Comparison of ENCODE assay signal across 1 cellular context in the genomic region with DNA sequence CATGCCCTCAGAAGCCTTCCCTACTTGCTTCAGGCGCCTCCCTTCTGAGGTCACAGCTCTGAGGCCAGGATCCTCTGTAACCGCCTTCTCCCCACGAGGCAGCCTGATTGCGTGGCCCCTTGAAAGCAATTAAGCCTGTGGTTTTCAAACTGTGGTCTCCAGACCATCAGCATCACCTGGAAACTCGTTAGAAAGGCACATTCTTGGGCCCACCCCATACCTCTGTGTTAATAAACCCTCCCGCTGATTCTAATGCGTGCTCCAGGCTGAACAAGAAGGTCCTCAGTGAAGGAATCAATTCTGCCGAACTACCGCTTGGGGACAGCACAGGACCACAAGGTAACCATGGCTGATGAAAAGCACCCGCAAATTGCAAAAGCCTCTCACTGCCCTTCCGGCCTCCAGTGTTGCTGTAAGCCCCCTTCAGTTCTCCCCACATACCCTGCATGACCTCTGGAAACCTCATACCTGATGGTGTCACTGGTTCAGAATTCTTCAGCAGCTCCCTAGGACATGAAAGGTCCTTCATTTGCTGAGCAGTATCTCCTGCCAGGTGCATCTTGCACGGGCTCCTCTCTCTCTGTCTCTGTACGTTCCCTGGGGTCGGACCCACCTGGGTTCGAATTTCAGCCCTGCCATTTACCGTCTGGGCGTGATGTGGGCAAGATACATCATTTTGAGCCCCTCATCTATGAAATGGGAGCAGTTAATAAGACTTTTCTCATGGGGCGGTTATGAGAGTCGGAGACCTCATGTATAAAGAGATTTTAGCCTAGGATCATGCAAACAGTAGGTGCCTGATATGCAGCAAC.
TF ChIP-seq lines count a peak whose summit lies in the region.

No MANE protein-coding gene starts in this region.

TF ChIP-seq in HepG2, 621 proteins besides CTCF, POLR2A, EP300 and RAD21 (continued from another document and continues in another):
- TF ChIP-seq, protein P1, sequence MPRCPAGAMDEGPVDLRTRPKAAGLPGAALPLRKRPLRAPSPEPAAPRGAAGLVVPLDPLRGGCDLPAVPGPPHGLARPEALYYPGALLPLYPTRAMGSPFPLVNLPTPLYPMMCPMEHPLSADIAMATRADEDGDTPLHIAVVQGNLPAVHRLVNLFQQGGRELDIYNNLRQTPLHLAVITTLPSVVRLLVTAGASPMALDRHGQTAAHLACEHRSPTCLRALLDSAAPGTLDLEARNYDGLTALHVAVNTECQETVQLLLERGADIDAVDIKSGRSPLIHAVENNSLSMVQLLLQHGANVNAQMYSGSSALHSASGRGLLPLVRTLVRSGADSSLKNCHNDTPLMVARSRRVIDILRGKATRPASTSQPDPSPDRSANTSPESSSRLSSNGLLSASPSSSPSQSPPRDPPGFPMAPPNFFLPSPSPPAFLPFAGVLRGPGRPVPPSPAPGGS (CRISPR knock-in tag; IDR thresholded peaks at IDR 0.05), result peak; percentile 33; the same call in 1 of the 2 replicates
- TF ChIP-seq ZFP1 (CRISPR knock-in tag; IDR thresholded peaks at IDR 0.05) (peak; percentile 88), ZSCAN25 (CRISPR knock-in tag; IDR thresholded peaks at IDR 0.05) (peak; percentile 70), SATB2 (CRISPR knock-in tag; IDR thresholded peaks at IDR 0.05) (peak; percentile 63; the same call in 1 of the 2 replicates), AGO2 (optimal IDR thresholded peaks at IDR 0.05; ENCODE audit: low read depth, low read length) (no peak), TARDBP (CRISPR knock-in tag; IDR thresholded peaks at IDR 0.05) (peak; percentile 65; the same call in 1 of the 2 replicates), ARHGAP35 (CRISPR knock-in tag; IDR thresholded peaks at IDR 0.05; ENCODE audit: borderline replicate concordance) (peak; percentile 32; the same call in 1 of the 2 replicates), ZGPAT (CRISPR knock-in tag; IDR thresholded peaks at IDR 0.05) (peak; percentile 87), KLF6 (CRISPR knock-in tag; IDR thresholded peaks at IDR 0.05) (peak; percentile 99), MIXL1 (CRISPR knock-in tag; IDR thresholded peaks at IDR 0.05) (peak; percentile 93), FOXP1 (IDR thresholded peaks at IDR 0.05) (no peak), FOXP1 (CRISPR knock-in tag; IDR thresholded peaks at IDR 0.05) (0 out of 2 replicates have a peak, but pooled peaks have one; percentile 37), THAP11 (CRISPR knock-in tag; IDR thresholded peaks at IDR 0.05) (peak; percentile 90), NCOA5 (CRISPR knock-in tag; IDR thresholded peaks at IDR 0.05) (no peak), CSRNP1 (CRISPR knock-in tag; IDR thresholded peaks at IDR 0.05) (no peak), PHF21A (CRISPR knock-in tag; IDR thresholded peaks at IDR 0.05) (peak; percentile 60; the same call in 1 of the 2 replicates), RXRB (CRISPR knock-in tag; IDR thresholded peaks at IDR 0.05; ENCODE audit: borderline replicate concordance) (peak; percentile 89), SAP130 (CRISPR knock-in tag; IDR thresholded peaks at IDR 0.05; ENCODE audit: low read depth) (peak; percentile 83), ZNF142 (CRISPR knock-in tag; IDR thresholded peaks at IDR 0.05) (0 out of 2 replicates have a peak, but pooled peaks have one; percentile 26), SMAD1 (CRISPR knock-in tag; IDR thresholded peaks at IDR 0.05; ENCODE audit: borderline replicate concordance, low read depth) (0 out of 2 replicates have a peak, but pooled peaks have one; percentile 30), ZXDC (CRISPR knock-in tag; IDR thresholded peaks at IDR 0.05) (no peak; the same call in 1 of the 2 replicates), MEF2D (CRISPR knock-in tag; IDR thresholded peaks at IDR 0.05) (peak; percentile 81), CEBPB (IDR thresholded peaks at IDR 0.05; ENCODE audit: borderline replicate concordance, low read depth, low read length) (peak; percentile 93), ZNF678 (CRISPR knock-in tag; IDR thresholded peaks at IDR 0.05) (no peak), ZNF784 (CRISPR knock-in tag; IDR thresholded peaks at IDR 0.05; ENCODE audit: borderline replicate concordance) (no peak), ZNF30 (CRISPR knock-in tag; IDR thresholded peaks at IDR 0.05) (no peak), ELF3 (CRISPR knock-in tag; IDR thresholded peaks at IDR 0.05) (peak; percentile 89), SALL2 (CRISPR knock-in tag; IDR thresholded peaks at IDR 0.05) (peak; percentile 89), ZNF256 (CRISPR knock-in tag; conservative IDR thresholded peaks at IDR 0.05) (0 out of 2 replicates have a peak, but pooled peaks have one; percentile 37), NR2C2 (CRISPR knock-in tag; IDR thresholded peaks at IDR 0.05; ENCODE audit: borderline replicate concordance) (no peak; the same call in 1 of the 2 replicates), POLR2AphosphoS5 (IDR thresholded peaks at IDR 0.05; ENCODE audit: low read depth, low read length) (no peak), CEBPG (CRISPR knock-in tag; IDR thresholded peaks at IDR 0.05) (peak; percentile 100), ZNF570 (CRISPR knock-in tag; IDR thresholded peaks at IDR 0.05; ENCODE audit: borderline replicate concordance) (no peak), NFIC (IDR thresholded peaks at IDR 0.05; ENCODE audit: low read length) (no peak), SIX1 (CRISPR knock-in tag; IDR thresholded peaks at IDR 0.05; ENCODE audit: borderline replicate concordance) (peak; percentile 72), HOXA3 (CRISPR knock-in tag; IDR thresholded peaks at IDR 0.05) (peak; percentile 63; the same call in 1 of the 2 replicates), TGIF2 (CRISPR knock-in tag; IDR thresholded peaks at IDR 0.05) (peak; percentile 86), ZEB1 (IDR thresholded peaks at IDR 0.05; ENCODE audit: insufficient replicate concordance, low read depth) (peak; percentile 41), HDAC2 (CRISPR knock-in tag; IDR thresholded peaks at IDR 0.05) (peak; percentile 74)
- TF ChIP-seq, protein P2, sequence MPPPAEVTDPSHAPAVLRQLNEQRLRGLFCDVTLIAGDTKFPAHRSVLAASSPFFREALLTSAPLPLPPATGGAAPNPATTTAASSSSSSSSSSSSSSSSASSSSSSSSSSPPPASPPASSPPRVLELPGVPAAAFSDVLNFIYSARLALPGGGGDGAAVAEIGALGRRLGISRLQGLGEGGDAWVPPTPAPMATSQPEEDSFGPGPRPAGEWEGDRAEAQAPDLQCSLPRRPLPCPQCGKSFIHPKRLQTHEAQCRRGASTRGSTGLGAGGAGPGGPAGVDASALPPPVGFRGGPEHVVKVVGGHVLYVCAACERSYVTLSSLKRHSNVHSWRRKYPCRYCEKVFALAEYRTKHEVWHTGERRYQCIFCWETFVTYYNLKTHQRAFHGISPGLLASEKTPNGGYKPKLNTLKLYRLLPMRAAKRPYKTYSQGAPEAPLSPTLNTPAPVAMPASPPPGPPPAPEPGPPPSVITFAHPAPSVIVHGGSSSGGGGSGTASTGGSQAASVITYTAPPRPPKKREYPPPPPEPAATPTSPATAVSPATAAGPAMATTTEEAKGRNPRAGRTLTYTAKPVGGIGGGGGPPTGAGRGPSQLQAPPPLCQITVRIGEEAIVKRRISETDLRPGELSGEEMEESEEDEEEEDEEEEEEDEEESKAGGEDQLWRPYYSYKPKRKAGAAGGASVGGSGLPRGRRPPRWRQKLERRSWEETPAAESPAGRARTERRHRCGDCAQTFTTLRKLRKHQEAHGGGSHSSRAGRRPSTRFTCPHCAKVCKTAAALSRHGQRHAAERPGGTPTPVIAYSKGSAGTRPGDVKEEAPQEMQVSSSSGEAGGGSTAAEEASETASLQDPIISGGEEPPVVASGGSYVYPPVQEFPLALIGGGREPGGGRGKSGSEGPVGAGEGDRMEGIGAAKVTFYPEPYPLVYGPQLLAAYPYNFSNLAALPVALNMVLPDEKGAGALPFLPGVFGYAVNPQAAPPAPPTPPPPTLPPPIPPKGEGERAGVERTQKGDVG (CRISPR knock-in tag; IDR thresholded peaks at IDR 0.05; ENCODE audit: borderline replicate concordance), result peak; percentile 85
- TF ChIP-seq, protein P3, sequence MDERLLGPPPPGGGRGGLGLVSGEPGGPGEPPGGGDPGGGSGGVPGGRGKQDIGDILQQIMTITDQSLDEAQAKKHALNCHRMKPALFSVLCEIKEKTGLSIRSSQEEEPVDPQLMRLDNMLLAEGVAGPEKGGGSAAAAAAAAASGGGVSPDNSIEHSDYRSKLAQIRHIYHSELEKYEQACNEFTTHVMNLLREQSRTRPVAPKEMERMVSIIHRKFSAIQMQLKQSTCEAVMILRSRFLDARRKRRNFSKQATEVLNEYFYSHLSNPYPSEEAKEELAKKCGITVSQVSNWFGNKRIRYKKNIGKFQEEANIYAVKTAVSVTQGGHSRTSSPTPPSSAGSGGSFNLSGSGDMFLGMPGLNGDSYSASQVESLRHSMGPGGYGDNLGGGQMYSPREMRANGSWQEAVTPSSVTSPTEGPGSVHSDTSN (CRISPR knock-in tag; IDR thresholded peaks at IDR 0.05), result no peak; the same call in 1 of the 2 replicates
